Comparison of ENCODE assay signal across 8 cellular contexts in genomic region chr10:19815478-19816419, GRCh38. TPM values are rescaled to one million over a fixed set of nuclear protein-coding genes. Genes with fewer than 3 reads are reported as not detected.
DNase-seq lines count a peak whose midpoint lies in the region; ATAC-seq and TF ChIP-seq lines count a peak whose summit lies in the region.

No MANE protein-coding gene starts in this region.

- H2AFZ ChIP-seq in neuronal stem cell (ENCODE audit: low read length) = peak overlapping the region; percentile 99

- H3K4me2 ChIP-seq in neuronal stem cell (ENCODE audit: insufficient read depth, low read length, poor library complexity, severe bottlenecking) = peak overlapping the region; percentile 75

- H3K18ac ChIP-seq in neuronal stem cell (ENCODE audit: low read length) = peak overlapping the region; percentile 98

- peak overlapping the region; percentile 81 for H2BK120ac ChIP-seq in neuronal stem cell (ENCODE audit: low read depth, low read length)

- no peaks in the 10 kb centered on the region for H3K9me3 Mint-ChIP-seq in CD14-positive monocyte
- H3K9me3 Mint-ChIP-seq in activated CD8-positive, alpha-beta T cell treated with anti-CD3 and anti-CD28 coated beads, Interleukin-2, amount 10 ng/mL, durations not matched to agents 7 days and 5 days (ENCODE audit: insufficient read depth) = no peaks in the 10 kb centered on the region

- H3K14ac ChIP-seq in neuronal stem cell (ENCODE audit: low read length) = peak overlapping the region; percentile 82

- H3K4me3 ChIP-seq in neuronal stem cell (ENCODE audit: low read length in 2 of 2) = peak overlapping the region; percentile 65 to 91

- H3K36me3 Mint-ChIP-seq in CD14-positive monocyte = peaks cover 6 to 9% of the 10 kb centered on the region in 2 donors
- no peaks in the 10 kb centered on the region for H3K36me3 Mint-ChIP-seq in activated CD8-positive, alpha-beta T cell treated with anti-CD3 and anti-CD28 coated beads, Interleukin-2, amount 10 ng/mL, durations not matched to agents 7 days and 5 days (ENCODE audit: low read depth)

- no peak overlapping the region for H4K8ac ChIP-seq in neuronal stem cell (ENCODE audit: low read depth, low read length)

- H3K79me1 ChIP-seq in neuronal stem cell (ENCODE audit: low read depth, low read length) = peaks cover 5% of the 10 kb centered on the region

- H3K36me3 ChIP-seq in neuronal stem cell (replicated peaks in 1 of 2; ENCODE audit: control insufficient read depth in 2 of 2, insufficient read depth in 2 of 2, low read length in 2 of 2) = no peaks in the 10 kb centered on the region

- CTCF ChIA-PET in activated CD8-positive, alpha-beta T cell treated with anti-CD3 and anti-CD28 coated beads, Interleukin-2, amount 10 ng/mL, durations not matched to agents 7 days and 5 days (lab: Charles Lee) = no interaction called here

- TF ChIP-seq CTCF in CD14-positive monocyte (IDR thresholded peaks at IDR 0.05) = no peak

- H4K91ac ChIP-seq in neuronal stem cell (ENCODE audit: low read depth, low read length, poor library complexity) = no peak overlapping the region

- H3K4me1 ChIP-seq in neuronal stem cell (ENCODE audit: control insufficient read depth in 2 of 2, insufficient read depth in 1 of 2, low read depth in 1 of 2, low read length in 2 of 2) = peaks cover 0 to 2% of the 10 kb centered on the region in 2 donors

- POLR2A ChIA-PET in activated CD8-positive, alpha-beta T cell treated with anti-CD3 and anti-CD28 coated beads, Interleukin-2, amount 10 ng/mL, durations not matched to agents 7 days and 5 days (lab: Charles Lee) = no interaction called here

- ATAC-seq in activated CD8-positive, alpha-beta T cell treated with anti-CD3 and anti-CD28 coated beads, Interleukin-2, amount 10 ng/mL, durations not matched to agents 7 days and 5 days = peak; percentile 42
- ATAC-seq in HG02623 (IDR thresholded peaks at IDR 0.05; ENCODE audit: unreplicated experiment) = no peak

- H3K27me3 ChIP-seq in neuronal stem cell (ENCODE audit: control insufficient read depth in 3 of 3, insufficient read depth in 3 of 3, low read depth in 1 of 3, low read length in 3 of 3) = peaks cover 0 to 53% (median 0%) of the 10 kb centered on the region in 3 experiments

- H2BK5ac ChIP-seq in neuronal stem cell (ENCODE audit: low read length) = peak overlapping the region; percentile 100

- H2BK12ac ChIP-seq in neuronal stem cell (ENCODE audit: low read length) = peak overlapping the region; percentile 58

- peaks cover 30% of the 10 kb centered on the region for H3K4me1 Mint-ChIP-seq in CD14-positive monocyte
- H3K4me1 Mint-ChIP-seq in activated CD8-positive, alpha-beta T cell treated with anti-CD3 and anti-CD28 coated beads, Interleukin-2, amount 10 ng/mL, durations not matched to agents 7 days and 5 days (ENCODE audit: low read depth) = peaks cover 7% of the 10 kb centered on the region

- intact Hi-C loops in CD14-positive monocyte (cut with micrococcal nuclease) (loop anchor here in 1 of 2 donors (5.0 kb wide), 2 partner anchors 38 to 187 kb away; no protein-coding TSS in a partner anchor), head of caudate nucleus (cut with DNase I) (loop anchor here (5.0 to 10.0 kb wide), 4 partner anchors 142 to 959 kb away; no protein-coding TSS in a partner anchor)

- DNase-seq in CD14-positive monocyte (ENCODE audit: low spot score) = no peak
- DNase-seq in HK-2 (ENCODE audit: unreplicated experiment) = peak; percentile 48
- no peak for DNase-seq in activated CD8-positive, alpha-beta T cell treated with anti-CD3 and anti-CD28 coated beads, Interleukin-2, amount 10 ng/mL, durations not matched to agents 7 days and 5 days
- DNase-seq in head of caudate nucleus = peak; percentile 46 to 94 (median 81)
- peak; percentile 76 for DNase-seq in neuronal stem cell (ENCODE audit: low spot score)
- no peak for DNase-seq in COLO829 (ENCODE audit: low spot score)
- no peak for DNase-seq in NCI-H1092 treated with DMSO at 0.1 percent for 48 hours (lab: John Stamatoyannopoulos, UW)

- H3K4me3 Mint-ChIP-seq in CD14-positive monocyte = peak overlapping the region; percentile 99
- peak overlapping the region; percentile 42 for H3K4me3 Mint-ChIP-seq in activated CD8-positive, alpha-beta T cell treated with anti-CD3 and anti-CD28 coated beads, Interleukin-2, amount 10 ng/mL, durations not matched to agents 7 days and 5 days

- H3K9ac ChIP-seq in neuronal stem cell (ENCODE audit: low read depth, low read length, poor library complexity) = peak overlapping the region; percentile 91

- no peaks in the 10 kb centered on the region for H3K9me3 ChIP-seq in neuronal stem cell (replicated peaks in 1 of 2; ENCODE audit: control insufficient read depth in 2 of 2, insufficient read depth in 1 of 2, low read depth in 1 of 2, low read length in 2 of 2)

- H3K27ac Mint-ChIP-seq in CD14-positive monocyte = peak overlapping the region; percentile 92 to 98 (median 96)
- no peak overlapping the region for H3K27ac Mint-ChIP-seq in activated CD8-positive, alpha-beta T cell treated with anti-CD3 and anti-CD28 coated beads, Interleukin-2, amount 10 ng/mL, durations not matched to agents 7 days and 5 days

- H3K27me3 Mint-ChIP-seq in CD14-positive monocyte (ENCODE audit: low read depth in 3 of 3) = peaks cover 8 to 10% (median 8%) of the 10 kb centered on the region in 3 donors
- H3K27me3 Mint-ChIP-seq in activated CD8-positive, alpha-beta T cell treated with anti-CD3 and anti-CD28 coated beads, Interleukin-2, amount 10 ng/mL, durations not matched to agents 7 days and 5 days (ENCODE audit: low read depth) = peaks cover 36% of the 10 kb centered on the region

- H3K4ac ChIP-seq in neuronal stem cell (ENCODE audit: low read length) = no peak overlapping the region

- H3K23ac ChIP-seq in neuronal stem cell (ENCODE audit: low read depth, low read length, poor library complexity) = peak overlapping the region; percentile 96

- peak overlapping the region; percentile 81 for H2BK15ac ChIP-seq in neuronal stem cell (ENCODE audit: low read length)

- no CpG with 5 or more reads among the region's 79 CpGs for WGBS in neuronal stem cell (ENCODE audit: extremely low coverage in 2 of 2, insufficient read length in 2 of 2, insufficient replicate concordance in 1 of 2), 2 donors

- H3K27ac ChIP-seq in neuronal stem cell (replicated peaks; ENCODE audit: low read length) = peak overlapping the region; percentile 96

- H2AK5ac ChIP-seq in neuronal stem cell (ENCODE audit: low read depth, low read length) = no peak overlapping the region

RNA-seq across cellular contexts. Expression of gene PLXDC2, which starts 0.5 kb away (rescaled TPM):
- polyA plus RNA-seq in CD14-positive monocyte = 100 to 1,000 TPM in 1 of 2 donors, 10 to 100 TPM in 1; 93.6 to 128 TPM
- under 1 TPM in 1 of 2 experiments, not detected in 1; 0.05 TPM for total RNA-seq in activated CD8-positive, alpha-beta T cell treated with anti-CD3 and anti-CD28 coated beads, Interleukin-2, amount 10 ng/mL, durations not matched to agents 7 days and 5 days
- polyA plus RNA-seq in neuronal stem cell (2013, experiment 1 of 2) = 16.4 TPM
- polyA plus RNA-seq in neuronal stem cell (2013, experiment 2 of 2) = 15.9 TPM

Comparison
In these comparisons a context has a peak if more than half of its experiments do, and no peak if none do; other contexts are left out.
1. DNase-seq: peak in HK-2 (single experiment), head of caudate nucleus (42 of 42) and neuronal stem cell (single experiment); none in CD14-positive monocyte (single experiment), activated CD8-positive, alpha-beta T cell treated with anti-CD3 and anti-CD28 coated beads, Interleukin-2, amount 10 ng/mL, durations not matched to agents 7 days and 5 days (single experiment), COLO829 (single experiment) and NCI-H1092 treated with DMSO at 0.1 percent for 48 hours (single experiment).